Comparison of ENCODE assay signal across 14 cellular contexts in the genomic region with DNA sequence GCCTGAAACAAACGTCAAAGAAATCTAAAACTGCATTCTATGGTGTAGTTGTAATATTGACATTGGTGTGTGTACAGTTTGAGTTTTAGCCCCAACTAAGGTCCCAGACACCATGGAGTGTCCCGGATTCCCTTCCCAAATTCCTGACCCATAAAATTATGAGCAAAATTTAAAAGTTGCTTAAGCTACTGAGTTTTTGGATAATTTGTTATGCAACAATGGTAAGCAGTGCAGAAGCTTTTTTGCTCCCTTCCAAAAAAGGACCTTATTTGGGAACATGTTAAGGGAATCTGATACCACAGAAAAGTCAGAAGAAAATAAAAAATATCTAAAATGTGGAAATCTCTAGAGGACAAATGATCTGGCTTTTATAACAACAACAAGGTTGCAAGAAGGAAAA.
DNase-seq lines count a peak whose midpoint lies in the region; ATAC-seq and TF ChIP-seq lines count a peak whose summit lies in the region.
"Had no signal": no experiment of that assay in that cellular context is flagged by ENCODE, and none has a peak within 500 bp of the region (broad histone marks: within the 10 kb centered on the region; RNA-seq: fewer than 3 reads in every experiment).

No MANE protein-coding gene starts in this region.

- H3K27me3 ChIP-seq in mesenchymal stem cell (ENCODE audit: control insufficient read depth in 1 of 2, insufficient read depth in 1 of 2, low read length in 2 of 2) (no peaks in the 10 kb centered on the region), suprapubic skin (no peaks in the 10 kb centered on the region), lower lobe of right lung (ENCODE audit: low read depth) (no peaks in the 10 kb centered on the region)

- no peaks in the 10 kb centered on the region for H3K79me1 ChIP-seq in mesenchymal stem cell (replicated peaks; ENCODE audit: low read length, poor library complexity, severe bottlenecking)

- no peak overlapping the region for H4K8ac ChIP-seq in mesenchymal stem cell (ENCODE audit: low read length)

- H3K18ac ChIP-seq in mesenchymal stem cell (ENCODE audit: low read depth in 1 of 2, low read length in 2 of 2), result no peak overlapping the region

- no peak for ATAC-seq in lower lobe of right lung

- peak overlapping the region; percentile 73; the same call in 1 of the 2 replicates for H3K27ac Mint-ChIP-seq in HFFc6

- intact Hi-C loops in lower lobe of right lung (cut with DNase I), result no loop called here

- no peak overlapping the region for H2BK15ac ChIP-seq in mesenchymal stem cell (ENCODE audit: low read depth, poor library complexity, severe bottlenecking)

- H2AK5ac ChIP-seq in mesenchymal stem cell (ENCODE audit: low read length, severe bottlenecking), result no peak overlapping the region

- no peak overlapping the region for H2BK120ac ChIP-seq in mesenchymal stem cell (ENCODE audit: low read depth, low read length)

- no peak overlapping the region for H3K23ac ChIP-seq in mesenchymal stem cell (ENCODE audit: low read length in 2 of 2)

- H2BK12ac ChIP-seq in mesenchymal stem cell (ENCODE audit: low read length in 2 of 2), result no peak overlapping the region

- no peak overlapping the region for H4K91ac ChIP-seq in mesenchymal stem cell (ENCODE audit: low read length)

- peaks cover 32% of the 10 kb centered on the region for H3K4me1 Mint-ChIP-seq in HFFc6 (ENCODE audit: low read depth)

- H3K36me3 Mint-ChIP-seq in HFFc6 (ENCODE audit: low read depth), result peaks cover 12% of the 10 kb centered on the region; the same call in 1 of the 2 replicates

- H3K27me3 Mint-ChIP-seq in HFFc6 (ENCODE audit: insufficient read depth), result no peaks in the 10 kb centered on the region; the same call in 1 of the 2 replicates

- H3K4me2 ChIP-seq in mesenchymal stem cell (ENCODE audit: low read length, poor library complexity, severe bottlenecking), result no peak overlapping the region

- no peak for TF ChIP-seq CTCF in HFFc6 (IDR thresholded peaks at IDR 0.05)
- no peak for TF ChIP-seq CTCF in suprapubic skin (IDR thresholded peaks at IDR 0.05)
- no peak for TF ChIP-seq CTCF in lower lobe of right lung (IDR thresholded peaks at IDR 0.05)

- no peak overlapping the region for H3K4ac ChIP-seq in mesenchymal stem cell (ENCODE audit: low read depth in 1 of 2, low read length in 2 of 2)

- no peaks in the 10 kb centered on the region for H3K36me3 ChIP-seq in mesenchymal stem cell (ENCODE audit: control insufficient read depth in 1 of 2, insufficient read depth in 2 of 2, low read depth in 1 of 2, low read length in 2 of 2)
- no peaks in the 10 kb centered on the region for H3K36me3 ChIP-seq in suprapubic skin
- no peaks in the 10 kb centered on the region for H3K36me3 ChIP-seq in lower lobe of right lung

- no peak for DNase-seq in HFFc6
- DNase-seq in dedifferentiated amniotic fluid mesenchymal stem cell (ENCODE audit: extremely low spot score), result peak; percentile 34
- DNase-seq in mesenchymal stem cell, result no peak
- no peak for DNase-seq in suprapubic skin (ENCODE audit: low spot score in 2 of 2)
- no peak for DNase-seq in NCI-H524 treated with DMSO at 0.1 percent for 48 hours (lab: John Stamatoyannopoulos, UW)
- no peak for DNase-seq in Ammon's horn (ENCODE audit: low spot score)
- DNase-seq in lower lobe of right lung, result no peak
- DNase-seq in NCI-H1092 (lab: John Stamatoyannopoulos, UW), result no peak
- DNase-seq: activated CD4-positive, CD25-positive, alpha-beta regulatory T cell treated with anti-CD3 and anti-CD28 coated beads, Interleukin-2, amount 50 U/mL, for 72 hours; activated T-cell treated with anti-CD3 and anti-CD28 coated beads for 4 hours; dermis blood vessel endothelial cell; NCI-H1930; NCI-H526 had no signal

- H3K9me3 ChIP-seq in mesenchymal stem cell (ENCODE audit: control insufficient read depth, low read length) (no peaks in the 10 kb centered on the region), suprapubic skin (no peaks in the 10 kb centered on the region), lower lobe of right lung (no peaks in the 10 kb centered on the region)

- H3K4me3 ChIP-seq in mesenchymal stem cell (ENCODE audit: insufficient read depth in 1 of 2, low read depth in 1 of 2, low read length in 2 of 2) (no peak overlapping the region), suprapubic skin (no peak overlapping the region), lower lobe of right lung (no peak overlapping the region)

- H3K9ac ChIP-seq in mesenchymal stem cell (ENCODE audit: low read length), result peak overlapping the region; percentile 80
- H3K9ac ChIP-seq: parathyroid adenoma had no signal

- TF ChIP-seq POLR2A in suprapubic skin (IDR thresholded peaks at IDR 0.05), result no peak

- H2AFZ ChIP-seq in mesenchymal stem cell (ENCODE audit: low read depth, low read length), result no peak overlapping the region
- H2AFZ ChIP-seq: parathyroid adenoma had no signal

- H3K27ac ChIP-seq in mesenchymal stem cell (ENCODE audit: low read length, poor library complexity, severe bottlenecking) (no peak overlapping the region), suprapubic skin (peak overlapping the region; percentile 80), lower lobe of right lung (no peak overlapping the region)
- H3K27ac ChIP-seq: parathyroid adenoma had no signal

- H3K4me1 ChIP-seq in mesenchymal stem cell (ENCODE audit: control insufficient read depth, insufficient read depth, low read depth, low read length), result peaks cover 5% of the 10 kb centered on the region
- H3K4me1 ChIP-seq in suprapubic skin, result peaks cover 9% of the 10 kb centered on the region
- peaks cover 28% of the 10 kb centered on the region for H3K4me1 ChIP-seq in lower lobe of right lung
- H3K4me1 ChIP-seq: parathyroid adenoma had no signal

- H3K9me3 Mint-ChIP-seq in HFFc6, result no peaks in the 10 kb centered on the region

- H3K14ac ChIP-seq in mesenchymal stem cell (ENCODE audit: low read length in 2 of 2), result no peak overlapping the region

- TF ChIP-seq EP300 in suprapubic skin (IDR thresholded peaks at IDR 0.05), result no peak

- WGBS in mesenchymal stem cell, result 100% methylated on average over 1 of the region's 2 CpGs
- 55% methylated on average over 2 of the region's 2 CpGs for WGBS in suprapubic skin

- H3K4me3 Mint-ChIP-seq in HFFc6, result no peak overlapping the region

- H2BK5ac ChIP-seq in mesenchymal stem cell (ENCODE audit: low read depth, low read length, poor library complexity, severe bottlenecking), result no peak overlapping the region
